In the genomic region with DNA sequence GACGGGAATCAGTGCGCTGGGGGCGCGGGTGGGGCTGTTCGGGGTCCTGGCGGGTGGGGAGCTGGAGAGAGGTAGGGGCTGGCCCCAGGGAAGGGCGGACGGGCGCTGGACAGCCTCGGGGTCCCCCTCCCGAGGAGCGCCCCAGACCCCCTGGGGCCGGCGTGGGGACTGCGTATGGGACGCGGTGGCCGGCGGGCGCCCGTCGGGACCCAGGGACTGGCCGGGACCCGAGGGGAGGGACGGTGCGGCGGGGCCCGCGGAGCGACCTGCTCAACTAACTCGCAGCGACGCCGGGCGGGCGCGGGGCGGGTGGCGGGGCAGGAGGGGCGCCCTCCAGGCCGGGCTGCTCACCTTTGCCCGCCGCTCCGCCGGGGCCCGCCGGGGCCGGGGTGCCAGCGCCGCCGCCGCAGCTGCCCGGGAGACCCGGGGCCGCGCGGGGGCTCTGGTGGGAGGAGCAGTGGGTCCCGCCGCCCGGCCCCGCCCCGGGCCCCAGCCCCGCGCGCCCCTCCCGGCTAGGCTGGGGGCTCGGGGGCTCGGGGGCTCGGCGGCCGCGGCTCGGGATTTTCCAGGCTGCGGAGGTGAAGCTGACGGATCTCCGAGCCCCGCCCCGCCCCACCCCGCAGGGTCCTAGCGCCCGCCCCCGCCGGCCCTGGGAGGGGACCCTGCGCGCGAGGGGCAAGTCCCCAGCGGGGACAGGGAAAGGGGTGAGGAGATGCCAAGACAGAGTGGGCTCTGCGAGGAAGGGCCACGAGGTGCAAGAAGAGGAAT, we compare ENCODE assay signal across 8 cellular contexts. TPM values are rescaled to one million over a fixed set of nuclear protein-coding genes. Genes with fewer than 3 reads are reported as not detected.
DNase-seq lines count a peak whose midpoint lies in the region; ATAC-seq and TF ChIP-seq lines count a peak whose summit lies in the region.

No MANE protein-coding gene starts in this region.

- peak in 7 of 8 donors; percentile 16 to 47 (median 37) for ATAC-seq in heart right ventricle
- ATAC-seq in GM21381 (IDR thresholded peaks at IDR 0.05; ENCODE audit: unreplicated experiment), result no peak

- DNase-seq in SHP77 (lab: John Stamatoyannopoulos, UW) (peak; percentile 45 to 53), SHP77 treated with DMSO at 0.1 percent for 48 hours (lab: John Stamatoyannopoulos, UW) (no peak), OCI-M1 (lab: John Stamatoyannopoulos, UW) (peak; percentile 68), heart right ventricle (peak in 1 of 2 donors; percentile 51), sigmoid colon (no peak), NOMO-1 treated with DMSO at 0.1 percent for 48 hours (lab: John Stamatoyannopoulos, UW; ENCODE audit: unreplicated experiment) (no peak)
- DNase-seq in activated naive CD4-positive, alpha-beta T cell treated with Interleukin-2 at 50 U/mL for 16 hours, result peak; percentile 63

- TF ChIP-seq EP300 in sigmoid colon (IDR thresholded peaks at IDR 0.05), result no peak

- H3K36me3 ChIP-seq in heart right ventricle (no peaks in the 10 kb centered on the region), sigmoid colon (no peaks in the 10 kb centered on the region)

- H3K27me3 ChIP-seq in heart right ventricle, result peaks cover 0 to 8% (median 0%) of the 10 kb centered on the region in 7 donors
- no peaks in the 10 kb centered on the region for H3K27me3 ChIP-seq in sigmoid colon

- H3K27ac ChIP-seq in heart right ventricle (peak overlapping the region in 4 of 10 donors; percentile 7 to 60 (median 14)), sigmoid colon (peak overlapping the region in 2 of 4 donors; percentile 51 to 62)

- H3K4me3 ChIP-seq in heart right ventricle, result peak overlapping the region; percentile 4 to 68 (median 65)
- H3K4me3 ChIP-seq in sigmoid colon, result peak overlapping the region; percentile 57 to 75 (median 66)

- TF ChIP-seq POLR2A in sigmoid colon (IDR thresholded peaks at IDR 0.05), result no peak

- 1 to 2% methylated on average over 40 to 86 of the region's 89 CpGs for WGBS in heart right ventricle, 2 donors
- 1 to 2% methylated on average over 89 of the region's 89 CpGs for WGBS in sigmoid colon, 2 donors

- no peaks in the 10 kb centered on the region for H3K9me3 ChIP-seq in heart right ventricle
- H3K9me3 ChIP-seq in sigmoid colon, result no peaks in the 10 kb centered on the region

- H3K4me1 ChIP-seq in heart right ventricle (peaks cover 11 to 47% (median 37%) of the 10 kb centered on the region in 9 donors), sigmoid colon (peaks cover 3 to 23% (median 20%) of the 10 kb centered on the region in 4 donors)

- no peak for TF ChIP-seq CTCF in heart right ventricle (IDR thresholded peaks at IDR 0.05)
- no peak for TF ChIP-seq CTCF in sigmoid colon (IDR thresholded peaks at IDR 0.05)

- intact Hi-C loops in heart right ventricle (cut with DNase I) (loop anchor here in 1 of 10 donors (10.0 kb wide), 1 partner anchor 57 kb away; no protein-coding TSS in a partner anchor), sigmoid colon (cut with DNase I) (no loop called here)

RNA-seq across cellular contexts. Expression of a gene that starts 12.3 kb away (rescaled TPM):
- 10 to 100 TPM; 36.1 to 97.9 (median 51.3) TPM for total RNA-seq in heart right ventricle
- polyA plus RNA-seq in heart right ventricle, result 100 to 1,000 TPM in 1 of 2 donors, 10 to 100 TPM in 1; 40.8 to 291 TPM
- total RNA-seq in sigmoid colon, result 10 to 100 TPM; 29.9 to 60.1 (median 43.9) TPM
- 100 to 1,000 TPM; 286 to 900 (median 781) TPM for polyA plus RNA-seq in sigmoid colon

RNA-seq across cellular contexts. Expression of a gene that starts 29.3 kb away (rescaled TPM):
- total RNA-seq in heart right ventricle (10 to 100 TPM; 30.4 to 68.3 (median 40.8) TPM), sigmoid colon (100 to 1,000 TPM in 1 of 4 donors, 10 to 100 TPM in 3; 56.5 to 135 (median 70.0) TPM)
- polyA plus RNA-seq in heart right ventricle (10 to 100 TPM; 35.8 to 58.7 TPM), sigmoid colon (10 to 100 TPM; 31.9 to 81.7 (median 34.2) TPM)

RNA-seq across cellular contexts. Expression of a gene that starts 32.7 kb away (rescaled TPM):
- total RNA-seq in heart right ventricle, result 10 to 100 TPM in 7 of 10 donors, 1 to 10 TPM in 3; 8.0 to 23.9 (median 12.3) TPM
- 10 to 100 TPM; 10.3 to 66.9 TPM for polyA plus RNA-seq in heart right ventricle
- total RNA-seq in sigmoid colon, result 10 to 100 TPM; 16.8 to 36.8 (median 20.2) TPM
- 10 to 100 TPM in 1 of 3 donors, 1 to 10 TPM in 2; 4.6 to 47.7 (median 9.6) TPM for polyA plus RNA-seq in sigmoid colon

Comparison
In these comparisons a context has a peak if more than half of its experiments do, and no peak if none do; other contexts are left out.
1. DNase-seq: peak in SHP77 (2 of 2), OCI-M1 (single experiment) and activated naive CD4-positive, alpha-beta T cell treated with Interleukin-2 at 50 U/mL for 16 hours (single experiment); none in SHP77 treated with DMSO at 0.1 percent for 48 hours (single experiment), sigmoid colon (single experiment) and NOMO-1 treated with DMSO at 0.1 percent for 48 hours (single experiment).